ENCODE assay signal across 16 cellular contexts in the genomic region with DNA sequence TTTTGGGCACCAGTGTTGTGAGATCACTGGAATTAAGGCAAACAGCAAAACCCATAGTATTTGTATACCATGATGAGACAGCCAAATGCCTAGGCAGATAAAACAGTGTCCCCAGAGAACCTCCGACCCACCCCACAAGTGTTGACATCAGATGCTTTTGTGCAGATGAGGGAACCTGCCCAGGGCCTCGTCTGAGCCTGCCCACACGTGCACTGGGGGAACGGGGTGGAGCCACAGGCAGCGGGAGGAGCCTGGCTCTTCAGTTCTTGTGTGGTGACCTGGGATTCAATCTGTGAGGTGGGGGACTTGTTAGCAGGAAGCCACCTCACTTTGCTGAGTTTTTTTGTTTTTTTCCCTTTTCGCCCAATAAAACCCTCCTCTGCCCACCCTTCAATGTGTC.
"Had no signal": no experiment of that assay in that cellular context is flagged by ENCODE, and none has a peak within 500 bp of the region (broad histone marks: within the 10 kb centered on the region; RNA-seq: fewer than 3 reads in every experiment).

No MANE protein-coding gene starts in this region.

- DNase-seq: effector memory CD4-positive, alpha-beta T cell; foreskin keratinocyte; kidney glomerular epithelial cell; mammary epithelial cell; mucosa of descending colon; naive thymus-derived CD8-positive, alpha-beta T cell; psoas muscle; retina; right lobe of liver; stimulated activated CD4-positive, alpha-beta T cell treated with anti-CD3 and anti-CD28 coated beads, Interleukin-4, amount 100 ng/mL, for 4 hours; stimulated activated naive B cell treated with anti-CD40 and anti-IgM and Interleukin-4, amounts not matched to agents 10 μg/mL and 1 μg/mL and 100 μg/mL, for 72 hours; stimulated activated naive CD8-positive, alpha-beta T cell treated with anti-CD3 and anti-CD28 coated beads, Interleukin-15, amount 100 ng/mL, for 72 hours; testis; upper lobe of right lung had no signal

- H3K27ac ChIP-seq: foreskin keratinocyte, neutrophil, psoas muscle, right lobe of liver, testis, tibial nerve, upper lobe of right lung had no signal

- H3K4me1 ChIP-seq: foreskin keratinocyte, psoas muscle, right lobe of liver, testis, tibial nerve, upper lobe of right lung had no signal

- H3K36me3 Mint-ChIP-seq: naive thymus-derived CD8-positive, alpha-beta T cell; stimulated activated naive B cell treated with anti-CD40 and anti-IgM and Interleukin-4, amounts not matched to agents 10 μg/mL and 1 μg/mL and 100 μg/mL, for 72 hours had no signal

- H3K4me3 Mint-ChIP-seq: naive thymus-derived CD8-positive, alpha-beta T cell; stimulated activated naive B cell treated with anti-CD40 and anti-IgM and Interleukin-4, amounts not matched to agents 10 μg/mL and 1 μg/mL and 100 μg/mL, for 72 hours; stimulated activated naive CD8-positive, alpha-beta T cell treated with anti-CD3 and anti-CD28 coated beads, Interleukin-15, amount 100 ng/mL, for 72 hours had no signal

- H3K27ac Mint-ChIP-seq: naive thymus-derived CD8-positive, alpha-beta T cell; stimulated activated naive B cell treated with anti-CD40 and anti-IgM and Interleukin-4, amounts not matched to agents 10 μg/mL and 1 μg/mL and 100 μg/mL, for 72 hours; stimulated activated naive CD8-positive, alpha-beta T cell treated with anti-CD3 and anti-CD28 coated beads, Interleukin-15, amount 100 ng/mL, for 72 hours had no signal

- H3K4me1 Mint-ChIP-seq: stimulated activated naive CD8-positive, alpha-beta T cell treated with anti-CD3 and anti-CD28 coated beads, Interleukin-15, amount 100 ng/mL, for 72 hours had no signal

- H3K4me3 ChIP-seq: mucosa of descending colon, psoas muscle, right lobe of liver, testis, tibial nerve, upper lobe of right lung had no signal

- H3K36me3 ChIP-seq: neutrophil, right lobe of liver, tibial nerve, upper lobe of right lung had no signal

- ATAC-seq: foreskin keratinocyte; mucosa of descending colon; naive thymus-derived CD8-positive, alpha-beta T cell; psoas muscle; right lobe of liver; stimulated activated naive B cell treated with anti-CD40 and anti-IgM and Interleukin-4, amounts not matched to agents 10 μg/mL and 1 μg/mL and 100 μg/mL, for 72 hours; stimulated activated naive CD8-positive, alpha-beta T cell treated with anti-CD3 and anti-CD28 coated beads, Interleukin-15, amount 100 ng/mL, for 72 hours; upper lobe of right lung had no signal

- H3K27me3 ChIP-seq: right lobe of liver, testis, tibial nerve, upper lobe of right lung had no signal

- H3K9me3 ChIP-seq: mucosa of descending colon, neutrophil, psoas muscle, right lobe of liver, testis, tibial nerve, upper lobe of right lung had no signal
